10 cellular contexts compared by ENCODE assay signal in the genomic region with DNA sequence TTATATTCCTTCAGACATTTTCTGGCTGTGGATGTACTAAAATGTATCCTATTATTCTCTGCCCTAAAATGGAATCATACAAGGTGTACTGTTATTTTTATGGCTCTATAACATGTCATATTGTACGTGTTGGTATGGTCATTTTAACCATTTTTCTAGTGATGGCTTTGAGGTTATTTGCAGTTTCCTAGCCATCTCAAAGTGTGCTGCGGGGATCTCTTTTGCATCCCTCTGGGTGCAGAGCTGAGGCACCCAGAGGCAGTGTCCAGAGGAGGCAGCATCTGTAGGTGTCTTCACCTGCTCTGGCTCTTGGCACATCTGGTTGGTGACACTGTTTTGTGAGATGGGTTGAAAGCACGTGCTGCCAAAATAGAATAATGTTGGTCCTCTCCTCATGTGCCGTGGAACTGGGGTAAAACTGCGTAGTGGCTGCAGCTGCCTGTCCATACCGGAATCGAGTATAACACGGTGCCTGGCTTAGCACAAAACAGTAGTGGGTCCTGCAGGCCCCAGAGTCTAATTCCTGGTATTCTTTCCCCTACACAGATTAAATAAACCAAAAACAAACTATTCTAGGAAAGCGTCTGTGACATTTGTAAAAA. TPM values are rescaled to one million over a fixed set of nuclear protein-coding genes. Genes with fewer than 3 reads are reported as not detected.
DNase-seq lines count a peak whose midpoint lies in the region; ATAC-seq and TF ChIP-seq lines count a peak whose summit lies in the region.
"Had no signal": no experiment of that assay in that cellular context is flagged by ENCODE, and none has a peak within 500 bp of the region (broad histone marks: within the 10 kb centered on the region; RNA-seq: fewer than 3 reads in every experiment).

No MANE protein-coding gene starts in this region.

- peaks cover 8% of the 10 kb centered on the region for H3K4me1 ChIP-seq in mammary epithelial cell (ENCODE audit: insufficient read depth, low read length)

- no peak overlapping the region for H3K4me2 ChIP-seq in mammary epithelial cell (ENCODE audit: insufficient read depth, low read depth, low read length)

- H3K9me3 ChIP-seq in mammary epithelial cell (replicated peaks; ENCODE audit: insufficient read depth, low read length) (no peaks in the 10 kb centered on the region), WERI-Rb-1 (ENCODE audit: severe bottlenecking) (no peaks in the 10 kb centered on the region)

- H2AFZ ChIP-seq in mammary epithelial cell (ENCODE audit: low read depth, low read length): no peak overlapping the region

- POLR2A ChIA-PET in MCF 10A (lab: Yijun Ruan, JAX): interaction anchor here (4.9 to 5.0 kb wide), 3 partner anchors 10 to 68 kb away, joined by 57 to 390 read pairs (median 181); a partner anchor contains a TSS
- POLR2A ChIA-PET in naive thymus-derived CD8-positive, alpha-beta T cell (lab: Charles Lee): interaction anchor here (1.2 to 3.0 kb wide), 5 partner anchors 12 to 71 kb away, joined by 4 to 17 read pairs (median 4); no protein-coding TSS in a partner anchor

- H3K4me3 ChIP-seq in mammary epithelial cell (replicated peaks in 1 of 3; ENCODE audit: insufficient read depth in 1 of 3, low read depth in 2 of 3, low read length in 3 of 3): no peak overlapping the region
- H3K4me3 ChIP-seq in WERI-Rb-1 (ENCODE audit: low read depth, low read length): no peak overlapping the region

- CTCF ChIA-PET in MCF 10A (lab: Yijun Ruan, JAX) (interaction anchor here (0.6 kb wide), 1 partner anchor 62 kb away, joined by 3 read pairs; no protein-coding TSS in a partner anchor), mammary epithelial cell (lab: Charles Lee; ENCODE audit: low non-redundant PET) (no interaction called here)

- 72% methylated on average over 9 of the region's 9 CpGs for WGBS in mammary epithelial cell (ENCODE audit: low coverage, missing lambda C conversion rate)

- dilution Hi-C loops in mammary epithelial cell (cut with HindIII; ENCODE audit: low sequenced_read_pairs): no loop called here

- in situ Hi-C loops in mammary epithelial cell (cut with MboI; ENCODE audit: low sequenced_read_pairs in 2 of 2): no loop called here

- intact Hi-C loops in MCF 10A (cut with micrococcal nuclease) (no loop called here), mammary epithelial cell (cut with micrococcal nuclease) (no loop called here)

- no peaks in the 10 kb centered on the region for H3K9me3 Mint-ChIP-seq in MCF 10A (ENCODE audit: unreplicated experiment)
- no peaks in the 10 kb centered on the region for H3K9me3 Mint-ChIP-seq in effector memory CD8-positive, alpha-beta T cell
- H3K9me3 Mint-ChIP-seq in naive thymus-derived CD8-positive, alpha-beta T cell: no peaks in the 10 kb centered on the region

- peak overlapping the region; percentile 57 for H3K4me3 Mint-ChIP-seq in MCF 10A (ENCODE audit: unreplicated experiment)
- no peak overlapping the region for H3K4me3 Mint-ChIP-seq in effector memory CD8-positive, alpha-beta T cell
- no peak overlapping the region for H3K4me3 Mint-ChIP-seq in naive thymus-derived CD8-positive, alpha-beta T cell

- DNase-seq in MCF 10A (ENCODE audit: unreplicated experiment) (peak; percentile 25), mammary epithelial cell (no peak), NCI-H1694 treated with DMSO at 0.1 percent for 48 hours (lab: John Stamatoyannopoulos, UW) (no peak), Ammon's horn (ENCODE audit: low spot score) (no peak), WERI-Rb-1 (no peak)
- DNase-seq in effector memory CD8-positive, alpha-beta T cell: no peak
- no peak for DNase-seq in naive thymus-derived CD8-positive, alpha-beta T cell
- no peak for DNase-seq in activated CD4-positive, CD25-positive, alpha-beta regulatory T cell (lab: John Stamatoyannopoulos, UW)
- DNase-seq: NCI-H510A had no signal

- H3K27me3 Mint-ChIP-seq in MCF 10A (ENCODE audit: insufficient read depth, unreplicated experiment): no peaks in the 10 kb centered on the region
- H3K27me3 Mint-ChIP-seq in effector memory CD8-positive, alpha-beta T cell: no peaks in the 10 kb centered on the region
- H3K27me3 Mint-ChIP-seq in naive thymus-derived CD8-positive, alpha-beta T cell: no peaks in the 10 kb centered on the region

- peaks cover 88% of the 10 kb centered on the region for H3K79me2 ChIP-seq in mammary epithelial cell (ENCODE audit: insufficient read depth, low read length)

- H4K20me1 ChIP-seq in mammary epithelial cell (ENCODE audit: insufficient read depth, low read length): peaks cover 7% of the 10 kb centered on the region

- H3K27me3 ChIP-seq in mammary epithelial cell (ENCODE audit: insufficient read depth, low read length) (no peaks in the 10 kb centered on the region), WERI-Rb-1 (ENCODE audit: insufficient read depth, low read depth, severe bottlenecking) (no peaks in the 10 kb centered on the region)

- H3K4me1 Mint-ChIP-seq in MCF 10A (ENCODE audit: insufficient read depth, unreplicated experiment): peaks cover 72% of the 10 kb centered on the region
- peaks cover 63 to 82% of the 10 kb centered on the region in 2 donors for H3K4me1 Mint-ChIP-seq in effector memory CD8-positive, alpha-beta T cell (ENCODE audit: low read depth in 2 of 2)
- H3K4me1 Mint-ChIP-seq in naive thymus-derived CD8-positive, alpha-beta T cell: peaks cover 24 to 90% (median 70%) of the 10 kb centered on the region in 4 donors

- no TSS peak for BruUV-seq in MCF 10A (replicated peaks; lab: Mats Ljungman, UMichigan)
- BruUV-seq in mammary epithelial cell (replicated peaks; lab: Mats Ljungman, UMichigan): no TSS peak

- TF ChIP-seq CTCF in MCF 10A (IDR thresholded peaks at IDR 0.05; ENCODE audit: unreplicated experiment): no peak
- peak in 1 of 2 donors; percentile 3 for TF ChIP-seq CTCF in mammary epithelial cell (conservative IDR thresholded peaks at IDR 0.05 in 1 of 2, IDR thresholded peaks at IDR 0.05 in 1 of 2; ENCODE audit: extremely low read depth in 1 of 2, insufficient read depth in 1 of 2, low read depth in 1 of 2, low read length in 2 of 2)
- TF ChIP-seq CTCF in WERI-Rb-1 (IDR thresholded peaks at IDR 0.05; ENCODE audit: low read depth, low read length): no peak

- H3K36me3 ChIP-seq in mammary epithelial cell (ENCODE audit: insufficient read depth, low read length) (peaks cover 37% of the 10 kb centered on the region), WERI-Rb-1 (no peaks in the 10 kb centered on the region)

- H3K36me3 Mint-ChIP-seq in MCF 10A (ENCODE audit: insufficient read depth, unreplicated experiment): peaks cover 100% of the 10 kb centered on the region
- peaks cover 88% of the 10 kb centered on the region for H3K36me3 Mint-ChIP-seq in effector memory CD8-positive, alpha-beta T cell (ENCODE audit: insufficient read depth)
- H3K36me3 Mint-ChIP-seq in naive thymus-derived CD8-positive, alpha-beta T cell: peaks cover 4 to 49% (median 11%) of the 10 kb centered on the region in 3 donors

- H3K27ac Mint-ChIP-seq in MCF 10A (ENCODE audit: low read depth, unreplicated experiment): peak overlapping the region; percentile 90
- peak overlapping the region; percentile 41 to 60 for H3K27ac Mint-ChIP-seq in effector memory CD8-positive, alpha-beta T cell
- H3K27ac Mint-ChIP-seq in naive thymus-derived CD8-positive, alpha-beta T cell: peak overlapping the region in 8 of 10 donors; percentile 19 to 73 (median 44)

- no peak for ATAC-seq in effector memory CD8-positive, alpha-beta T cell (replicated peaks)
- no peak for ATAC-seq in naive thymus-derived CD8-positive, alpha-beta T cell

- no peak overlapping the region for H3K9ac ChIP-seq in mammary epithelial cell (ENCODE audit: insufficient read depth, low read length)

- H3K27ac ChIP-seq in mammary epithelial cell (ENCODE audit: insufficient read depth, low read depth, low read length): no peak overlapping the region
- no peak overlapping the region for H3K27ac ChIP-seq in WERI-Rb-1

RNA-seq across cellular contexts. Expression of a gene that starts 12.8 kb away (rescaled TPM):
- total RNA-seq in MCF 10A (2022): 1,026 and 1,292 TPM in 2 replicates
- total RNA-seq in mammary epithelial cell: 100 to 1,000 TPM; 364 to 775 TPM
- polyA plus RNA-seq in mammary epithelial cell: 20.1 TPM
- 98.8 TPM for polyA minus RNA-seq in mammary epithelial cell
- 100 to 1,000 TPM; 375 to 414 TPM for total RNA-seq in naive thymus-derived CD8-positive, alpha-beta T cell
- 1 to 10 TPM; 1.3 to 2.9 (median 1.9) TPM for polyA plus RNA-seq in naive thymus-derived CD8-positive, alpha-beta T cell

RNA-seq across cellular contexts. Expression of a gene that starts 49.0 kb away (rescaled TPM):
- total RNA-seq in MCF 10A (2022) (18.9 and 21.7 TPM in 2 replicates), mammary epithelial cell (10 to 100 TPM; 43.4 to 74.8 TPM)
- 34.0 TPM for polyA plus RNA-seq in mammary epithelial cell
- polyA minus RNA-seq in mammary epithelial cell: 43.2 TPM
- 10 to 100 TPM; 48.6 to 55.0 TPM for total RNA-seq in naive thymus-derived CD8-positive, alpha-beta T cell
- polyA plus RNA-seq in naive thymus-derived CD8-positive, alpha-beta T cell: 10 to 100 TPM; 34.5 to 42.6 (median 35.4) TPM

RNA-seq across cellular contexts. Expression of a gene that starts 53.0 kb away (rescaled TPM):
- 3.9 and 4.9 TPM in 2 replicates for total RNA-seq in MCF 10A (2022)
- total RNA-seq in mammary epithelial cell: 1 to 10 TPM in 1 of 2 donors, under 1 TPM in 1; 0.50 to 2.4 TPM
- 0.28 TPM for polyA plus RNA-seq in mammary epithelial cell
- polyA minus RNA-seq in mammary epithelial cell: 2.0 TPM
- total RNA-seq in naive thymus-derived CD8-positive, alpha-beta T cell: 10 to 100 TPM; 22.2 to 23.4 TPM
- polyA plus RNA-seq in naive thymus-derived CD8-positive, alpha-beta T cell: 10 to 100 TPM; 10.8 to 19.2 (median 11.0) TPM
- polyA plus RNA-seq: neural cell had no signal
